9 cellular contexts compared by ENCODE assay signal in the genomic region with DNA sequence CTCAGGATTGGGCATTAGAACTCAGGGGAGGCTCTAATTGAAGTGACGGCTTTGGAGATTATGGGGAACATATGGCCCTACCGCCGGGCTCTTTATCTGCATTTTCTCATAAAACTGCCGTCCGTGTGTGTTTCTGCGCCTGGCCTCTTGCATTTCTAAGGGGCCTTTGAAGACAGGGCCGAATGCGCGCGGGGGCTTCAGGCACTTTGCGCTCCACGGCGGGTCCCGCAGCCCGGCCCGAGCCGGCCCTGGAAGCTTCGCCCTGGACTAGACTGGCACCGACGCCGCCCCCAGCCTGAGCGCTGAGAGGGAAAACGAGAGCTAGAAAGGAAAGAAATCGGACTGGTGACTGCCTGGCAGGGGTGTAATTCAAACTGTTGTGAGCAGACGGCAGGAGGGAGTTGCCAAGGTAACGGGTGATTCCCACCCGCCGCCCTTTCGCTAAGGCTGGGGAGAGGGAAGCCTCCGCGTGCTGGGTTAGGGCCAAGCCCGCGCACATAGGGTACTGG.
DNase-seq lines count a peak whose midpoint lies in the region; ATAC-seq and TF ChIP-seq lines count a peak whose summit lies in the region.
"Had no signal": no experiment of that assay in that cellular context is flagged by ENCODE, and none has a peak within 500 bp of the region (broad histone marks: within the 10 kb centered on the region; RNA-seq: fewer than 3 reads in every experiment).

No MANE protein-coding gene starts in this region.

- peaks cover 41% of the 10 kb centered on the region for H3K27me3 ChIP-seq in ACC112 (ENCODE audit: insufficient read depth, low read length)

- H3K79me2 ChIP-seq in ACC112 (ENCODE audit: control insufficient read depth, insufficient read depth, low read length, unreplicated experiment) = no peaks in the 10 kb centered on the region

- H3K27ac Mint-ChIP-seq in activated CD8-positive, alpha-beta T cell treated with anti-CD3 and anti-CD28 coated beads, Interleukin-2, amount 10 ng/mL, durations not matched to agents 7 days and 5 days = no peak overlapping the region

- H3K9me3 ChIP-seq in mucosa of descending colon = no peaks in the 10 kb centered on the region

- TF ChIP-seq CTCF in mucosa of descending colon (IDR thresholded peaks at IDR 0.05) = no peak

- no peak overlapping the region for H3K27ac ChIP-seq in ACC112 (ENCODE audit: low read depth, low read length)
- H3K27ac ChIP-seq: C4-2B had no signal

- H3K9me3 Mint-ChIP-seq in activated CD8-positive, alpha-beta T cell treated with anti-CD3 and anti-CD28 coated beads, Interleukin-2, amount 10 ng/mL, durations not matched to agents 7 days and 5 days (ENCODE audit: insufficient read depth) = no peaks in the 10 kb centered on the region

- ATAC-seq in mucosa of descending colon = peak; percentile 8
- ATAC-seq in GM21390 (IDR thresholded peaks at IDR 0.05; ENCODE audit: unreplicated experiment) = no peak
- ATAC-seq in GM19328 (IDR thresholded peaks at IDR 0.05; ENCODE audit: unreplicated experiment) = no peak
- ATAC-seq in activated CD8-positive, alpha-beta T cell treated with anti-CD3 and anti-CD28 coated beads, Interleukin-2, amount 10 ng/mL, durations not matched to agents 7 days and 5 days = no peak

- H3K27me3 Mint-ChIP-seq in activated CD8-positive, alpha-beta T cell treated with anti-CD3 and anti-CD28 coated beads, Interleukin-2, amount 10 ng/mL, durations not matched to agents 7 days and 5 days (ENCODE audit: low read depth) = peaks cover 41% of the 10 kb centered on the region

- H3K4me1 ChIP-seq in ACC112 (ENCODE audit: control insufficient read depth, insufficient read depth, low read length, unreplicated experiment) = no peaks in the 10 kb centered on the region
- H3K4me1 ChIP-seq in mucosa of descending colon (ENCODE audit: low read depth) = peaks cover 11% of the 10 kb centered on the region

- DNase-seq in NCI-H128 (lab: John Stamatoyannopoulos, UW; ENCODE audit: unreplicated experiment) (peak; percentile 75), cerebellar cortex (ENCODE audit: low spot score) (peak; percentile 25), mucosa of descending colon (no peak), SKM-1 treated with dmso at 0.1 percent for 144 hours (lab: John Stamatoyannopoulos, UW; ENCODE audit: unreplicated experiment) (no peak)
- no peak for DNase-seq in activated CD8-positive, alpha-beta T cell treated with anti-CD3 and anti-CD28 coated beads, Interleukin-2, amount 10 ng/mL, durations not matched to agents 7 days and 5 days

- no peak overlapping the region for H3K4me3 Mint-ChIP-seq in activated CD8-positive, alpha-beta T cell treated with anti-CD3 and anti-CD28 coated beads, Interleukin-2, amount 10 ng/mL, durations not matched to agents 7 days and 5 days

- H3K4me3 ChIP-seq in ACC112 (ENCODE audit: low read depth, low read length) (0 out of 2 replicates have a peak overlapping the region, but pooled peaks have one; percentile 21), mucosa of descending colon (no peak overlapping the region)

- CTCF ChIA-PET in activated CD8-positive, alpha-beta T cell treated with anti-CD3 and anti-CD28 coated beads, Interleukin-2, amount 10 ng/mL, durations not matched to agents 7 days and 5 days (lab: Charles Lee) = no interaction called here

- H3K4me1 Mint-ChIP-seq in activated CD8-positive, alpha-beta T cell treated with anti-CD3 and anti-CD28 coated beads, Interleukin-2, amount 10 ng/mL, durations not matched to agents 7 days and 5 days (ENCODE audit: low read depth) = no peaks in the 10 kb centered on the region

- no peak overlapping the region for H2AFZ ChIP-seq in ACC112 (ENCODE audit: low read length, unreplicated experiment)

- intact Hi-C loops in mucosa of descending colon (cut with DNase I, micrococcal nuclease) = no loop called here

- no peaks in the 10 kb centered on the region for H3K36me3 Mint-ChIP-seq in activated CD8-positive, alpha-beta T cell treated with anti-CD3 and anti-CD28 coated beads, Interleukin-2, amount 10 ng/mL, durations not matched to agents 7 days and 5 days (ENCODE audit: low read depth)

- POLR2A ChIA-PET in activated CD8-positive, alpha-beta T cell treated with anti-CD3 and anti-CD28 coated beads, Interleukin-2, amount 10 ng/mL, durations not matched to agents 7 days and 5 days (lab: Charles Lee) = no interaction called here

- H3K36me3 ChIP-seq in ACC112 (ENCODE audit: insufficient read depth, low read length) = no peaks in the 10 kb centered on the region
- no peaks in the 10 kb centered on the region for H3K36me3 ChIP-seq in mucosa of descending colon (ENCODE audit: low read depth)

Comparison
In these comparisons a context has a peak if more than half of its experiments do, and no peak if none do; other contexts are left out.
1. DNase-seq: peak in NCI-H128 (single experiment) and cerebellar cortex (single experiment); none in mucosa of descending colon (0 of 3), SKM-1 treated with dmso at 0.1 percent for 144 hours (single experiment) and activated CD8-positive, alpha-beta T cell treated with anti-CD3 and anti-CD28 coated beads, Interleukin-2, amount 10 ng/mL, durations not matched to agents 7 days and 5 days (single experiment).